ENCODE assay signal across 8 cellular contexts in genomic region chr16:58464047-58464915, GRCh38. TPM values are rescaled to one million over a fixed set of nuclear protein-coding genes. Genes with fewer than 3 reads are reported as not detected.
DNase-seq lines count a peak whose midpoint lies in the region; ATAC-seq and TF ChIP-seq lines count a peak whose summit lies in the region.

No MANE protein-coding gene starts in this region.

- peak; percentile 88 for DNase-seq in G401 (ENCODE audit: low spot score)
- DNase-seq in NCI-H69 (lab: John Stamatoyannopoulos, UW): peak; percentile 52
- DNase-seq in epithelial cell of proximal tubule (ENCODE audit: low read depth): no peak
- peak in 34 of 56 donors; percentile 12 to 79 (median 36) for DNase-seq in nucleus accumbens (lab: John Stamatoyannopoulos, UW)
- no peak for DNase-seq in posterior vena cava (ENCODE audit: low spot score)
- no peak for DNase-seq in EL
- no peak for DNase-seq in NAMALWA (ENCODE audit: low spot score)

- intact Hi-C loops in posterior vena cava (cut with DNase I): no loop called here

- H3K4me3 ChIP-seq in epithelial cell of proximal tubule (ENCODE audit: low read depth, low read length): peak overlapping the region; percentile 28

- in situ Hi-C loops in G401 (cut with HindIII; ENCODE audit: low sequenced_read_pairs): no loop called here

- TF ChIP-seq CTCF in epithelial cell of proximal tubule (conservative IDR thresholded peaks at IDR 0.05; ENCODE audit: low read depth, low read length): no peak

- ATAC-seq in GM18907 (IDR thresholded peaks at IDR 0.05; ENCODE audit: unreplicated experiment): no peak

RNA-seq across cellular contexts. Expression of gene NDRG4, which starts 35.7 kb away (rescaled TPM):
- 9.5 and 11.8 TPM in 2 replicates for total RNA-seq in G401 (2014; rRNA removed; shearing (Covaris generic))
- 20.4 and 30.8 TPM in 2 replicates for total RNA-seq in epithelial cell of proximal tubule
- 1 to 10 TPM; 5.8 to 8.6 TPM for total RNA-seq in posterior vena cava

RNA-seq across cellular contexts. Expression of gene SETD6, which starts 51.0 kb away (rescaled TPM):
- total RNA-seq in G401 (2014; rRNA removed; shearing (Covaris generic)): 18.6 and 21.3 TPM in 2 replicates
- total RNA-seq in epithelial cell of proximal tubule (18.3 and 25.0 TPM in 2 replicates), posterior vena cava (10 to 100 TPM in 1 of 2 donors, 1 to 10 TPM in 1; 9.9 to 13.5 TPM)

Comparison
In these comparisons a context has a peak if more than half of its experiments do, and no peak if none do; other contexts are left out.
1. DNase-seq: peak in G401 (single experiment), NCI-H69 (single experiment) and nucleus accumbens (34 of 56); none in epithelial cell of proximal tubule (single experiment), posterior vena cava (single experiment), EL (single experiment) and NAMALWA (single experiment).